12 cellular contexts compared by ENCODE assay signal in genomic region chr13:76522083-76522755, GRCh38.
A peak's percentile ranks its signal among the peaks of the same experiment; 100 is the strongest.
DNase-seq lines count a peak whose midpoint lies in the region; ATAC-seq, FAIRE-seq and TF ChIP-seq lines count a peak whose summit lies in the region.
"Had no signal": no experiment of that assay in that cellular context is flagged by ENCODE, and none has a peak within 500 bp of the region (broad histone marks: within the 10 kb centered on the region; RNA-seq: fewer than 3 reads in every experiment).

No MANE protein-coding gene starts in this region.

- H3K18ac ChIP-seq in H1 (ENCODE audit: extremely low read depth, low read length) = no peak overlapping the region

- peaks cover 11% of the 10 kb centered on the region for H3K4me1 Mint-ChIP-seq in neural progenitor cell
- no peaks in the 10 kb centered on the region for H3K4me1 Mint-ChIP-seq in activated CD8-positive, alpha-beta memory T cell treated with anti-CD3 and anti-CD28 coated beads, Interleukin-2, amount 10 ng/mL, durations not matched to agents 7 days and 5 days
- H3K4me1 Mint-ChIP-seq: IgD-negative memory B cell had no signal

- no peak for TF ChIP-seq RAD21 in H1 (IDR thresholded peaks at IDR 0.05 in 1 of 2, conservative IDR thresholded peaks at IDR 0.05 in 1 of 2; ENCODE audit: low read depth in 2 of 2, low read length in 2 of 2)

- no peak overlapping the region for H2BK20ac ChIP-seq in H1 (ENCODE audit: low read length)

- ATAC-seq in GM19397 (IDR thresholded peaks at IDR 0.05; ENCODE audit: unreplicated experiment) = no peak
- ATAC-seq in activated CD8-positive, alpha-beta memory T cell treated with anti-CD3 and anti-CD28 coated beads, Interleukin-2, amount 10 ng/mL, durations not matched to agents 7 days and 5 days = no peak

- H3K23me2 ChIP-seq in H1 (ENCODE audit: low read depth, low read length) = no peaks in the 10 kb centered on the region

- FAIRE-seq in H1 (lab: Jason Lieb, UNC) = no peak
- FAIRE-seq: D721Med had no signal

- no peak overlapping the region for H2BK15ac ChIP-seq in H1 (ENCODE audit: low read length)

- no peaks in the 10 kb centered on the region for H3K9me3 ChIP-seq in HAP-1
- H3K9me3 ChIP-seq in H1 (ENCODE audit: insufficient read depth in 2 of 2, low read depth in 1 of 2, low read length in 1 of 2) = no peaks in the 10 kb centered on the region; a peak in 1 of 4 replicates
- no peaks in the 10 kb centered on the region for H3K9me3 ChIP-seq in neural progenitor cell (ENCODE audit: low read depth)

- no peaks in the 10 kb centered on the region for H3K79me1 ChIP-seq in H1 (ENCODE audit: low read depth, low read length)

- H3K27me3 ChIP-seq in HAP-1 (ENCODE audit: low read depth) (peaks cover 10% of the 10 kb centered on the region), H1 (replicated peaks in 1 of 4; ENCODE audit: control insufficient read depth in 3 of 4, extremely low read depth in 1 of 4, insufficient read depth in 3 of 4, low read length in 3 of 4) (no peaks in the 10 kb centered on the region), neural progenitor cell (no peaks in the 10 kb centered on the region)

- no peak overlapping the region for H3K4me2 ChIP-seq in H1 (ENCODE audit: insufficient read depth in 1 of 2, low read depth in 2 of 2, low read length in 2 of 2)
- H3K4me2 ChIP-seq in neural progenitor cell = no peak overlapping the region

- 89% methylated on average over 4 of the region's 4 CpGs; no CpG with 5 or more reads in 1 of the 2 experiments for WGBS in H1 (ENCODE audit: extremely low coverage in 1 of 2, insufficient coverage in 1 of 2, insufficient read length in 1 of 2, insufficient replicate concordance in 2 of 2, low coverage in 1 of 2, low lambda C conversion rate in 2 of 2, missing lambda C conversion rate in 1 of 2), 2 experiments

- H4K20me1 ChIP-seq in H1 (replicated peaks in 1 of 2; ENCODE audit: control insufficient read depth in 1 of 2, insufficient read depth in 2 of 2, low read length in 2 of 2) (no peaks in the 10 kb centered on the region), neural progenitor cell (ENCODE audit: low read depth) (no peaks in the 10 kb centered on the region)

- DNase-seq in HAP-1 (ENCODE audit: low spot score in 2 of 2) (peak; percentile 33 to 58), NCI-H524 (lab: John Stamatoyannopoulos, UW) (peak; percentile 47 to 83), H1 (ENCODE audit: low read depth in 1 of 2, low spot score in 2 of 2) (no peak), neural progenitor cell (ENCODE audit: low spot score) (no peak), epidermal melanocyte (ENCODE audit: insufficient read length, low spot score) (no peak)
- no peak for DNase-seq in activated CD8-positive, alpha-beta memory T cell treated with anti-CD3 and anti-CD28 coated beads, Interleukin-2, amount 10 ng/mL, durations not matched to agents 7 days and 5 days
- DNase-seq: effector memory CD4-positive, alpha-beta T cell; NCI-H2081 treated with DMSO at 0.1 percent for 48 hours; substantia nigra had no signal

- H3K4ac ChIP-seq in H1 (replicated peaks; ENCODE audit: insufficient read length, low read depth, low read length) = no peak overlapping the region

- 0 out of 2 replicates have a peak overlapping the region, but pooled peaks have one; percentile 9 for H2AFZ ChIP-seq in H1 (ENCODE audit: low read length)
- peak overlapping the region; percentile 44 for H2AFZ ChIP-seq in neural progenitor cell (replicated peaks)

- in situ Hi-C loops in HAP-1 (cut with MboI; ENCODE audit: low sequenced_read_pairs) = no loop called here

- no peaks in the 10 kb centered on the region for H3K27me3 Mint-ChIP-seq in neural progenitor cell (ENCODE audit: insufficient read depth, low read depth)
- H3K27me3 Mint-ChIP-seq in activated CD8-positive, alpha-beta memory T cell treated with anti-CD3 and anti-CD28 coated beads, Interleukin-2, amount 10 ng/mL, durations not matched to agents 7 days and 5 days = peaks cover 3% of the 10 kb centered on the region

- no peak overlapping the region for H2BK12ac ChIP-seq in H1 (ENCODE audit: low read depth, low read length)

- CTCF ChIA-PET in H1 (lab: Charles Lee; ENCODE audit: partially characterized antibody) = no interaction called here
- CTCF ChIA-PET in activated CD8-positive, alpha-beta memory T cell treated with anti-CD3 and anti-CD28 coated beads, Interleukin-2, amount 10 ng/mL, durations not matched to agents 7 days and 5 days (lab: Charles Lee) = no interaction called here

- H4K91ac ChIP-seq in H1 (replicated peaks; ENCODE audit: insufficient read length, low read length) = no peak overlapping the region

- H3K4me3 ChIP-seq in HAP-1 (no peak overlapping the region), H1 (ENCODE audit: extremely low read depth in 1 of 4, insufficient read depth in 2 of 4, low read depth in 3 of 4, low read length in 4 of 4) (no peak overlapping the region), neural progenitor cell (no peak overlapping the region)

- POLR2A ChIA-PET in H1 (lab: Charles Lee; ENCODE audit: partially characterized antibody) = no interaction called here

- peaks cover 8% of the 10 kb centered on the region for H3K4me1 ChIP-seq in HAP-1
- peaks cover 0 to 4% (median 0%) of the 10 kb centered on the region in 4 experiments; a peak in 1 of 7 replicates for H3K4me1 ChIP-seq in H1 (replicated peaks in 1 of 4; ENCODE audit: control insufficient read depth in 3 of 4, insufficient read depth in 4 of 4, low read length in 3 of 4)
- H3K4me1 ChIP-seq in neural progenitor cell = no peaks in the 10 kb centered on the region

- H3K27ac ChIP-seq in H1 (ENCODE audit: low read depth, low read length) = no peak overlapping the region
- no peak overlapping the region for H3K27ac ChIP-seq in neural progenitor cell

- H2BK120ac ChIP-seq in H1 (replicated peaks; ENCODE audit: low read depth, low read length) = no peak overlapping the region

- H4K8ac ChIP-seq in H1 (ENCODE audit: extremely low read depth, insufficient read depth, low read length) = no peak overlapping the region

- no peak for TF ChIP-seq EP300 in H1 (IDR thresholded peaks at IDR 0.05; ENCODE audit: borderline replicate concordance in 1 of 2, low read depth in 2 of 2, low read length in 2 of 2)

- H3K9me3 Mint-ChIP-seq in neural progenitor cell = no peaks in the 10 kb centered on the region
- no peaks in the 10 kb centered on the region for H3K9me3 Mint-ChIP-seq in activated CD8-positive, alpha-beta memory T cell treated with anti-CD3 and anti-CD28 coated beads, Interleukin-2, amount 10 ng/mL, durations not matched to agents 7 days and 5 days (ENCODE audit: low read depth)

- TF ChIP-seq CTCF in H1 (IDR thresholded peaks at IDR 0.05; ENCODE audit: control extremely low read depth in 1 of 3, insufficient read depth in 1 of 3, low read depth in 1 of 3, low read length in 3 of 3) (no peak), neural progenitor cell (IDR thresholded peaks at IDR 0.05) (no peak)

- no peak overlapping the region for H3K14ac ChIP-seq in H1 (ENCODE audit: insufficient read length)

- H3K27ac Mint-ChIP-seq in neural progenitor cell = no peak overlapping the region
- H3K27ac Mint-ChIP-seq in activated CD8-positive, alpha-beta memory T cell treated with anti-CD3 and anti-CD28 coated beads, Interleukin-2, amount 10 ng/mL, durations not matched to agents 7 days and 5 days = no peak overlapping the region
- H3K27ac Mint-ChIP-seq: IgD-negative memory B cell had no signal

- H2BK5ac ChIP-seq in H1 (ENCODE audit: low read depth, low read length) = peak overlapping the region; percentile 44; the same call in 1 of the 2 replicates

- peaks cover 3% of the 10 kb centered on the region for H3F3A ChIP-seq in neural progenitor cell (ENCODE audit: low read depth)

- no peaks in the 10 kb centered on the region for H3K79me2 ChIP-seq in H1 (ENCODE audit: control insufficient read depth in 1 of 2, insufficient read depth in 2 of 2, low read length in 2 of 2)
- H3K79me2 ChIP-seq in neural progenitor cell (ENCODE audit: low read depth) = no peaks in the 10 kb centered on the region

- no peaks in the 10 kb centered on the region for H3K36me3 ChIP-seq in HAP-1 (replicated peaks)
- H3K36me3 ChIP-seq in H1 (ENCODE audit: control insufficient read depth in 2 of 4, insufficient read depth in 4 of 4, low read length in 3 of 4) = no peaks in the 10 kb centered on the region
- peaks cover 3% of the 10 kb centered on the region for H3K36me3 ChIP-seq in neural progenitor cell

- H3K56ac ChIP-seq in H1 (replicated peaks; ENCODE audit: insufficient read length, low read depth, low read length) = no peak overlapping the region

- H2AK5ac ChIP-seq in H1 (ENCODE audit: low read depth, low read length) = no peak overlapping the region

- no peak overlapping the region for H3K4me3 Mint-ChIP-seq in neural progenitor cell
- no peak overlapping the region for H3K4me3 Mint-ChIP-seq in activated CD8-positive, alpha-beta memory T cell treated with anti-CD3 and anti-CD28 coated beads, Interleukin-2, amount 10 ng/mL, durations not matched to agents 7 days and 5 days
- H3K4me3 Mint-ChIP-seq: IgD-negative memory B cell had no signal

- H3K23ac ChIP-seq in H1 (ENCODE audit: insufficient read length) = no peak overlapping the region

- H4K5ac ChIP-seq in H1 (ENCODE audit: insufficient read length, low read depth, low read length) = no peak overlapping the region

- no peak for TF ChIP-seq POLR2A in H1 (IDR thresholded peaks at IDR 0.05; ENCODE audit: control extremely low read depth in 1 of 2, low read depth in 2 of 2, low read length in 2 of 2)

- H3K36me3 Mint-ChIP-seq in neural progenitor cell = no peaks in the 10 kb centered on the region
- no peaks in the 10 kb centered on the region for H3K36me3 Mint-ChIP-seq in activated CD8-positive, alpha-beta memory T cell treated with anti-CD3 and anti-CD28 coated beads, Interleukin-2, amount 10 ng/mL, durations not matched to agents 7 days and 5 days
- H3K36me3 Mint-ChIP-seq: IgD-negative memory B cell had no signal

- no peak overlapping the region for H3K9ac ChIP-seq in H1 (replicated peaks in 1 of 4; ENCODE audit: extremely low read depth in 1 of 4, low read depth in 3 of 4, low read length in 3 of 4)
- no peak overlapping the region for H3K9ac ChIP-seq in neural progenitor cell

TF ChIP-seq in H1, 55 proteins besides CTCF, POLR2A, EP300 and RAD21 (continues in another document):
- TF ChIP-seq SIN3A (conservative IDR thresholded peaks at IDR 0.05 in 1 of 2, IDR thresholded peaks at IDR 0.05 in 1 of 2; ENCODE audit: low read depth in 1 of 2, low read length in 2 of 2) (no peak), GTF2F1 (IDR thresholded peaks at IDR 0.05; ENCODE audit: borderline replicate concordance, low read depth, low read length) (no peak), ATF2 (IDR thresholded peaks at IDR 0.05; ENCODE audit: low read length) (no peak), SUZ12 (IDR thresholded peaks at IDR 0.05; ENCODE audit: low read length) (no peak)

Comparison
In these comparisons a context has a peak if more than half of its experiments do, and no peak if none do; other contexts are left out.
1. DNase-seq: peak in HAP-1 (2 of 2) and NCI-H524 (2 of 2); none in H1 (0 of 2), neural progenitor cell (single experiment), epidermal melanocyte (single experiment) and activated CD8-positive, alpha-beta memory T cell treated with anti-CD3 and anti-CD28 coated beads, Interleukin-2, amount 10 ng/mL, durations not matched to agents 7 days and 5 days (single experiment).